ENCODE assay signal across 8 cellular contexts in genomic region chr3:177284383-177284881, GRCh38.
DNase-seq lines count a peak whose midpoint lies in the region; ATAC-seq lines count a peak whose summit lies in the region.

No MANE protein-coding gene starts in this region.

- H3F3A ChIP-seq in GM23248 (ENCODE audit: insufficient read depth): no peaks in the 10 kb centered on the region

- H3K9me2 ChIP-seq in GM23248 (ENCODE audit: insufficient read depth): no peaks in the 10 kb centered on the region

- no peak overlapping the region for H3K4me3 Mint-ChIP-seq in activated T-cell treated with anti-CD3 and anti-CD28 coated beads, Interleukin-2, amount 50 U/mL, for 4 hours
- no peak overlapping the region for H3K4me3 Mint-ChIP-seq in stimulated activated naive CD8-positive, alpha-beta T cell treated with anti-CD3 and anti-CD28 coated beads, Interleukin-15, Interleukin-2, amounts not matched to agents 100 ng/mL and 50 ng/mL, for 24 hours

- ATAC-seq in activated T-cell treated with anti-CD3 and anti-CD28 coated beads, Interleukin-2, amount 50 U/mL, for 4 hours: peak in 1 of 2 donors; percentile 58
- ATAC-seq in HG03378 (IDR thresholded peaks at IDR 0.05; ENCODE audit: unreplicated experiment) (no peak), GM18520 (IDR thresholded peaks at IDR 0.05; ENCODE audit: unreplicated experiment) (no peak), HG03108 (IDR thresholded peaks at IDR 0.05; ENCODE audit: unreplicated experiment) (no peak)

- no peak overlapping the region for H3K4me2 ChIP-seq in GM23248 (ENCODE audit: unreplicated experiment)

- no peaks in the 10 kb centered on the region for H3K27me3 Mint-ChIP-seq in activated T-cell treated with anti-CD3 and anti-CD28 coated beads, Interleukin-2, amount 50 U/mL, for 4 hours (ENCODE audit: low read depth)
- no peaks in the 10 kb centered on the region for H3K27me3 Mint-ChIP-seq in stimulated activated naive CD8-positive, alpha-beta T cell treated with anti-CD3 and anti-CD28 coated beads, Interleukin-15, Interleukin-2, amounts not matched to agents 100 ng/mL and 50 ng/mL, for 24 hours

- H3K27me3 ChIP-seq in GM23248 (replicated peaks; ENCODE audit: insufficient read depth) (no peaks in the 10 kb centered on the region), iPS DF 6.9 (ENCODE audit: control insufficient read depth, insufficient read depth, low read length) (no peaks in the 10 kb centered on the region)

- peaks cover 27% of the 10 kb centered on the region for H3K4me1 Mint-ChIP-seq in activated T-cell treated with anti-CD3 and anti-CD28 coated beads, Interleukin-2, amount 50 U/mL, for 4 hours (ENCODE audit: low read depth)
- H3K4me1 Mint-ChIP-seq in stimulated activated naive CD8-positive, alpha-beta T cell treated with anti-CD3 and anti-CD28 coated beads, Interleukin-15, Interleukin-2, amounts not matched to agents 100 ng/mL and 50 ng/mL, for 24 hours (ENCODE audit: low read depth): peaks cover 30% of the 10 kb centered on the region

- peak overlapping the region; percentile 81 for H2AFZ ChIP-seq in GM23248

- H3K9me3 Mint-ChIP-seq in activated T-cell treated with anti-CD3 and anti-CD28 coated beads, Interleukin-2, amount 50 U/mL, for 4 hours: no peaks in the 10 kb centered on the region
- no peaks in the 10 kb centered on the region for H3K9me3 Mint-ChIP-seq in stimulated activated naive CD8-positive, alpha-beta T cell treated with anti-CD3 and anti-CD28 coated beads, Interleukin-15, Interleukin-2, amounts not matched to agents 100 ng/mL and 50 ng/mL, for 24 hours

- H3K27ac ChIP-seq in GM23248 (no peak overlapping the region), iPS DF 6.9 (ENCODE audit: low read length) (no peak overlapping the region)

- no peaks in the 10 kb centered on the region for H4K20me1 ChIP-seq in GM23248 (ENCODE audit: insufficient read depth)

- H3K36me3 ChIP-seq in GM23248 (ENCODE audit: low read depth): no peaks in the 10 kb centered on the region
- no peaks in the 10 kb centered on the region for H3K36me3 ChIP-seq in iPS DF 6.9 (ENCODE audit: control insufficient read depth, insufficient read depth, low read length)

- in situ Hi-C loops in GM23248 (cut with MboI): no loop called here

- H3K9me3 ChIP-seq in GM23248 (ENCODE audit: low read depth): no peaks in the 10 kb centered on the region
- no peaks in the 10 kb centered on the region; the same call in 1 of the 2 replicates for H3K9me3 ChIP-seq in iPS DF 6.9 (ENCODE audit: control insufficient read depth, insufficient read depth, low read length)

- no peak overlapping the region for H3K9ac ChIP-seq in GM23248

- H3K27ac Mint-ChIP-seq in stimulated activated naive CD8-positive, alpha-beta T cell treated with anti-CD3 and anti-CD28 coated beads, Interleukin-15, Interleukin-2, amounts not matched to agents 100 ng/mL and 50 ng/mL, for 24 hours: peak overlapping the region; percentile 79

- no peaks in the 10 kb centered on the region for H3K79me2 ChIP-seq in GM23248 (ENCODE audit: insufficient read depth)

- H3K4me3 ChIP-seq in GM23248 (0 out of 2 replicates have a peak overlapping the region, but pooled peaks have one; percentile 0), iPS DF 6.9 (ENCODE audit: low read length) (no peak overlapping the region)

- H3K36me3 Mint-ChIP-seq in activated T-cell treated with anti-CD3 and anti-CD28 coated beads, Interleukin-2, amount 50 U/mL, for 4 hours (ENCODE audit: insufficient read depth): no peaks in the 10 kb centered on the region
- no peaks in the 10 kb centered on the region for H3K36me3 Mint-ChIP-seq in stimulated activated naive CD8-positive, alpha-beta T cell treated with anti-CD3 and anti-CD28 coated beads, Interleukin-15, Interleukin-2, amounts not matched to agents 100 ng/mL and 50 ng/mL, for 24 hours (ENCODE audit: low read depth)

- WGBS in GM23248 (ENCODE audit: low coverage in 1 of 2, low lambda C conversion rate in 2 of 2, missing lambda C conversion rate in 2 of 2), 2 experiments: 32 to 33% methylated on average over 8 of the region's 8 CpGs
- no CpG with 5 or more reads among the region's 8 CpGs for WGBS in iPS DF 6.9 (ENCODE audit: insufficient coverage, insufficient read length)

- H3K4me1 ChIP-seq in GM23248 (ENCODE audit: insufficient read depth): no peaks in the 10 kb centered on the region
- no peaks in the 10 kb centered on the region; the same call in 1 of the 2 replicates for H3K4me1 ChIP-seq in iPS DF 6.9 (ENCODE audit: control insufficient read depth, insufficient read depth, low read length)

- DNase-seq in GM23248 (peak; percentile 60), NCI-H460 (ENCODE audit: extremely low read depth, low read depth) (peak; percentile 74), iPS DF 6.9 (ENCODE audit: low read depth, low spot score) (peak; percentile 82)
- peak; percentile 17 for DNase-seq in activated T-cell treated with anti-CD3 and anti-CD28 coated beads, Interleukin-2, amount 50 U/mL, for 4 hours

Comparison
In these comparisons a context has a peak if more than half of its experiments do, and no peak if none do; other contexts are left out.
1. DNase-seq: peak in every context shown above with its lines; median percentile 82 in iPS DF 6.9; 74 in NCI-H460; 60 in GM23248; 17 in activated T-cell treated with anti-CD3 and anti-CD28 coated beads, Interleukin-2, amount 50 U/mL, for 4 hours.